ENCODE assay signal across 14 cellular contexts in genomic region chr5:108753877-108754276, GRCh38. TPM values are rescaled to one million over a fixed set of nuclear protein-coding genes. Genes with fewer than 3 reads are reported as not detected.
DNase-seq lines count a peak whose midpoint lies in the region; ATAC-seq and TF ChIP-seq lines count a peak whose summit lies in the region.
"Had no signal": no experiment of that assay in that cellular context is flagged by ENCODE, and none has a peak within 500 bp of the region (broad histone marks: within the 10 kb centered on the region; RNA-seq: fewer than 3 reads in every experiment).

No MANE protein-coding gene starts in this region.

- H3K36me3 ChIP-seq in RWPE2 (ENCODE audit: low read depth) (peaks cover 7% of the 10 kb centered on the region; the same call in 1 of the 2 replicates), fibroblast of lung (ENCODE audit: control insufficient read depth, insufficient read depth, low read length) (no peaks in the 10 kb centered on the region)

- no peaks in the 10 kb centered on the region for H3K36me3 Mint-ChIP-seq in activated naive CD8-positive, alpha-beta T cell treated with anti-CD3 and anti-CD28 coated beads, Interleukin-2, amount 50 U/mL, for 24 hours (ENCODE audit: low read depth)
- no peaks in the 10 kb centered on the region for H3K36me3 Mint-ChIP-seq in activated naive CD8-positive, alpha-beta T cell treated with anti-CD3 and anti-CD28 coated beads for 36 hours
- H3K36me3 Mint-ChIP-seq: IgD-negative memory B cell had no signal

- H3K27ac Mint-ChIP-seq in activated naive CD8-positive, alpha-beta T cell treated with anti-CD3 and anti-CD28 coated beads, Interleukin-2, amount 50 U/mL, for 24 hours, result peak overlapping the region; percentile 17
- H3K27ac Mint-ChIP-seq in activated naive CD8-positive, alpha-beta T cell treated with anti-CD3 and anti-CD28 coated beads for 36 hours, result no peak overlapping the region
- H3K27ac Mint-ChIP-seq: IgD-negative memory B cell had no signal

- no peak overlapping the region for H3K9ac ChIP-seq in fibroblast of lung (ENCODE audit: insufficient read depth, low read length)

- H3K27me3 ChIP-seq in RWPE2 (ENCODE audit: insufficient read depth, poor library complexity, severe bottlenecking) (no peaks in the 10 kb centered on the region), fibroblast of lung (ENCODE audit: control insufficient read depth, insufficient read depth, low read length) (no peaks in the 10 kb centered on the region)

- H3K9me3 ChIP-seq in RWPE2 (ENCODE audit: severe bottlenecking) (no peaks in the 10 kb centered on the region), fibroblast of lung (ENCODE audit: control insufficient read depth, insufficient read depth, low read depth, low read length) (no peaks in the 10 kb centered on the region)

- peaks cover 13% of the 10 kb centered on the region for H3K4me1 Mint-ChIP-seq in activated naive CD8-positive, alpha-beta T cell treated with anti-CD3 and anti-CD28 coated beads, Interleukin-2, amount 50 U/mL, for 24 hours
- H3K4me1 Mint-ChIP-seq in activated naive CD8-positive, alpha-beta T cell treated with anti-CD3 and anti-CD28 coated beads for 36 hours, result peaks cover 21% of the 10 kb centered on the region

- ATAC-seq in activated naive CD8-positive, alpha-beta T cell treated with anti-CD3 and anti-CD28 coated beads, Interleukin-2, amount 50 U/mL, for 24 hours, result peak; percentile 34
- ATAC-seq in RWPE2 (ENCODE audit: low read depth) (peak; percentile 61), Right ventricle myocardium superior (ENCODE audit: poor library complexity) (no peak)
- ATAC-seq: Panc1 had no signal

- peak overlapping the region; percentile 21 for H3K4me2 ChIP-seq in fibroblast of lung (ENCODE audit: extremely low read depth, insufficient read depth, low read length)

- H4K20me1 ChIP-seq in fibroblast of lung (ENCODE audit: control insufficient read depth, extremely low read depth, insufficient read depth, low read length), result no peaks in the 10 kb centered on the region

- no peaks in the 10 kb centered on the region for H3K9me3 Mint-ChIP-seq in activated naive CD8-positive, alpha-beta T cell treated with anti-CD3 and anti-CD28 coated beads, Interleukin-2, amount 50 U/mL, for 24 hours
- H3K9me3 Mint-ChIP-seq in activated naive CD8-positive, alpha-beta T cell treated with anti-CD3 and anti-CD28 coated beads for 36 hours, result no peaks in the 10 kb centered on the region
- H3K9me3 Mint-ChIP-seq: IgD-negative memory B cell had no signal

- H3K4me1 ChIP-seq in RWPE2 (ENCODE audit: insufficient read depth, poor library complexity, severe bottlenecking), result peaks cover 39% of the 10 kb centered on the region
- peaks cover 2% of the 10 kb centered on the region for H3K4me1 ChIP-seq in fibroblast of lung (ENCODE audit: control insufficient read depth, extremely low read depth, insufficient read depth, low read length)

- intact Hi-C loops in posterior cingulate gyrus (cut with DNase I) (no loop called here), Right ventricle myocardium superior (cut with DNase I) (no loop called here)

- no peak overlapping the region for H3K4me3 Mint-ChIP-seq in activated naive CD8-positive, alpha-beta T cell treated with anti-CD3 and anti-CD28 coated beads, Interleukin-2, amount 50 U/mL, for 24 hours
- H3K4me3 Mint-ChIP-seq in activated naive CD8-positive, alpha-beta T cell treated with anti-CD3 and anti-CD28 coated beads for 36 hours, result no peak overlapping the region
- H3K4me3 Mint-ChIP-seq: IgD-negative memory B cell had no signal

- no peaks in the 10 kb centered on the region for H3K27me3 Mint-ChIP-seq in activated naive CD8-positive, alpha-beta T cell treated with anti-CD3 and anti-CD28 coated beads, Interleukin-2, amount 50 U/mL, for 24 hours
- H3K27me3 Mint-ChIP-seq in activated naive CD8-positive, alpha-beta T cell treated with anti-CD3 and anti-CD28 coated beads for 36 hours, result no peaks in the 10 kb centered on the region
- H3K27me3 Mint-ChIP-seq: IgD-negative memory B cell had no signal

- peaks cover 45% of the 10 kb centered on the region for H3K79me2 ChIP-seq in fibroblast of lung (ENCODE audit: control insufficient read depth, insufficient read depth, low read length)

- H2AFZ ChIP-seq in fibroblast of lung (ENCODE audit: low read length), result no peak overlapping the region

- H3K27ac ChIP-seq in RWPE2 (ENCODE audit: poor library complexity, severe bottlenecking) (peak overlapping the region; percentile 85), fibroblast of lung (ENCODE audit: insufficient read depth, low read length) (no peak overlapping the region)

- TF ChIP-seq CTCF in RWPE2 (IDR thresholded peaks at IDR 0.05; ENCODE audit: poor library complexity, severe bottlenecking), result no peak
- TF ChIP-seq CTCF in fibroblast of lung (conservative IDR thresholded peaks at IDR 0.05 in 1 of 2, IDR thresholded peaks at IDR 0.05 in 1 of 2; ENCODE audit: low read depth in 1 of 2, low read length in 2 of 2), result no peak

- no peak for DNase-seq in activated naive CD8-positive, alpha-beta T cell treated with anti-CD3 and anti-CD28 coated beads, Interleukin-2, amount 50 U/mL, for 24 hours
- DNase-seq in activated naive CD8-positive, alpha-beta T cell treated with anti-CD3 and anti-CD28 coated beads for 36 hours, result no peak
- DNase-seq in RWPE2 (ENCODE audit: low spot score), result no peak
- DNase-seq in fibroblast of lung (ENCODE audit: low read depth in 2 of 2), result peak; percentile 45 to 87
- peak; percentile 71 for DNase-seq in stromal cell of bone marrow (ENCODE audit: low read depth)
- no peak for DNase-seq in posterior cingulate gyrus
- DNase-seq in medulla oblongata (ENCODE audit: extremely low spot score), result no peak
- DNase-seq in Right ventricle myocardium superior, result no peak
- DNase-seq: central memory CD4-positive, alpha-beta T cell; NCI-H1417; NCI-H446 treated with DMSO at 0.1 percent for 48 hours; trophoblast cell had no signal

- peak overlapping the region; percentile 0 for H3K4me3 ChIP-seq in RWPE2 (ENCODE audit: severe bottlenecking)
- H3K4me3 ChIP-seq in fibroblast of lung (replicated peaks in 1 of 4; ENCODE audit: control extremely low read depth in 1 of 4, insufficient read depth in 1 of 4, low read depth in 3 of 4, low read length in 4 of 4), result no peak overlapping the region

RNA-seq across cellular contexts. Expression of gene FER, which starts 6.2 kb away (rescaled TPM):
- 1 to 10 TPM; 9.0 to 9.1 TPM for total RNA-seq in activated naive CD8-positive, alpha-beta T cell treated with anti-CD3 and anti-CD28 coated beads for 36 hours
- 18.5 and 21.3 TPM in 2 replicates for total RNA-seq in fibroblast of lung
- 9.6 and 12.2 TPM in 2 replicates for polyA plus RNA-seq in fibroblast of lung
- 5.7 and 9.3 TPM in 2 replicates for polyA plus RNA-seq in fibroblast of lung (2012)
- 3.9 and 5.9 TPM in 2 replicates for polyA minus RNA-seq in fibroblast of lung (ENCODE audit: low replicate concordance)
- 12.8 TPM for total RNA-seq in Right ventricle myocardium superior

Comparison
In these comparisons a context has a peak if more than half of its experiments do, and no peak if none do; other contexts are left out.
1. DNase-seq: peak in fibroblast of lung (2 of 2) and stromal cell of bone marrow (single experiment); none in activated naive CD8-positive, alpha-beta T cell treated with anti-CD3 and anti-CD28 coated beads, Interleukin-2, amount 50 U/mL, for 24 hours (single experiment), activated naive CD8-positive, alpha-beta T cell treated with anti-CD3 and anti-CD28 coated beads for 36 hours (single experiment), RWPE2 (single experiment), posterior cingulate gyrus (0 of 10), medulla oblongata (single experiment) and Right ventricle myocardium superior (single experiment).